1 cellular context compared by ENCODE assay signal in the genomic region with DNA sequence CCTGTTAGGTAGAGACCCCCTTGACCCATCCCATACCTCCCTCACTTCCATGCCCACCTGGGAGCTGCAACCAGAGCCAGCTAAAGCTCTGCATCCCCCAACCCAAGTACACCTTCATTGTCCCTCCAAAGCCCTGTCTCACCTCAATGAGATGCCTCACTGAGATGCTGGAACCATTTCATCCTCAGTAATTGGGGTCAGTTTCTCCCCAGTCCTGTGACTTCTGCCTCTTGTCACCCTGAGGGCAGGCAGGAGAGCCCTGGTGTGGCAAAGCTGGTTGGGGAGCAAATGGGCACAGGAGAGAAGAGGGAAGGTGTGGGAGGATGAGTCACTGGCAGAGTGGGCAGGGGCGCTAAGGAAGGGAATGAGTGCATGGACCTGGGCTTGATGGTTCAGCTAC.
TF ChIP-seq lines count a peak whose summit lies in the region.

No MANE protein-coding gene starts in this region.

TF ChIP-seq in WTC11, 78 proteins besides CTCF, POLR2A, EP300 and RAD21 (continued from another document):
- no peak for TF ChIP-seq ZNF281 (CRISPR knock-in tag; IDR thresholded peaks at IDR 0.05)
- TF ChIP-seq, protein P1, sequence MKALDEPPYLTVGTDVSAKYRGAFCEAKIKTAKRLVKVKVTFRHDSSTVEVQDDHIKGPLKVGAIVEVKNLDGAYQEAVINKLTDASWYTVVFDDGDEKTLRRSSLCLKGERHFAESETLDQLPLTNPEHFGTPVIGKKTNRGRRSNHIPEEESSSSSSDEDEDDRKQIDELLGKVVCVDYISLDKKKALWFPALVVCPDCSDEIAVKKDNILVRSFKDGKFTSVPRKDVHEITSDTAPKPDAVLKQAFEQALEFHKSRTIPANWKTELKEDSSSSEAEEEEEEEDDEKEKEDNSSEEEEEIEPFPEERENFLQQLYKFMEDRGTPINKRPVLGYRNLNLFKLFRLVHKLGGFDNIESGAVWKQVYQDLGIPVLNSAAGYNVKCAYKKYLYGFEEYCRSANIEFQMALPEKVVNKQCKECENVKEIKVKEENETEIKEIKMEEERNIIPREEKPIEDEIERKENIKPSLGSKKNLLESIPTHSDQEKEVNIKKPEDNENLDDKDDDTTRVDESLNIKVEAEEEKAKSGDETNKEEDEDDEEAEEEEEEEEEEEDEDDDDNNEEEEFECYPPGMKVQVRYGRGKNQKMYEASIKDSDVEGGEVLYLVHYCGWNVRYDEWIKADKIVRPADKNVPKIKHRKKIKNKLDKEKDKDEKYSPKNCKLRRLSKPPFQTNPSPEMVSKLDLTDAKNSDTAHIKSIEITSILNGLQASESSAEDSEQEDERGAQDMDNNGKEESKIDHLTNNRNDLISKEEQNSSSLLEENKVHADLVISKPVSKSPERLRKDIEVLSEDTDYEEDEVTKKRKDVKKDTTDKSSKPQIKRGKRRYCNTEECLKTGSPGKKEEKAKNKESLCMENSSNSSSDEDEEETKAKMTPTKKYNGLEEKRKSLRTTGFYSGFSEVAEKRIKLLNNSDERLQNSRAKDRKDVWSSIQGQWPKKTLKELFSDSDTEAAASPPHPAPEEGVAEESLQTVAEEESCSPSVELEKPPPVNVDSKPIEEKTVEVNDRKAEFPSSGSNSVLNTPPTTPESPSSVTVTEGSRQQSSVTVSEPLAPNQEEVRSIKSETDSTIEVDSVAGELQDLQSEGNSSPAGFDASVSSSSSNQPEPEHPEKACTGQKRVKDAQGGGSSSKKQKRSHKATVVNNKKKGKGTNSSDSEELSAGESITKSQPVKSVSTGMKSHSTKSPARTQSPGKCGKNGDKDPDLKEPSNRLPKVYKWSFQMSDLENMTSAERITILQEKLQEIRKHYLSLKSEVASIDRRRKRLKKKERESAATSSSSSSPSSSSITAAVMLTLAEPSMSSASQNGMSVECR (CRISPR knock-in tag; IDR thresholded peaks at IDR 0.05; ENCODE audit: borderline replicate concordance) = no peak
